Comparison of ENCODE assay signal across 15 cellular contexts in genomic region chr2:23291274-23291673, GRCh38.
"Had no signal": no experiment of that assay in that cellular context is flagged by ENCODE, and none has a peak within 500 bp of the region (broad histone marks: within the 10 kb centered on the region; RNA-seq: fewer than 3 reads in every experiment).

No MANE protein-coding gene starts in this region.

- H3K4me3 Mint-ChIP-seq: activated CD4-positive, alpha-beta memory T cell treated with anti-CD3 and anti-CD28 coated beads, Interleukin-2, amount 10 ng/mL, durations not matched to agents 7 days and 5 days; activated naive CD4-positive, alpha-beta T cell treated with anti-CD3 and anti-CD28 coated beads for 36 hours; activated T-helper 1 cell treated with anti-CD3 and anti-CD28 coated beads, Interleukin-12 subunit alpha, Interleukin-12 subunit beta, Interleukin-2, Interleukin-4 antibody, amounts not matched to agents 30 ng/mL and 10 ng/mL and 1 ng/mL, durations not matched to agents 14 hours and 24 hours and 36 hours; nephron progenitor cell; T-helper 2 cell treated with Interferon-gamma antibody and Interleukin-4, amounts not matched to agents 5 μg/mL and 100 μg/mL, for 36 hours had no signal

- H3K4me1 Mint-ChIP-seq: activated CD4-positive, alpha-beta memory T cell treated with anti-CD3 and anti-CD28 coated beads, Interleukin-2, amount 10 ng/mL, durations not matched to agents 7 days and 5 days had no signal

- H3K27me3 Mint-ChIP-seq: activated CD4-positive, alpha-beta memory T cell treated with anti-CD3 and anti-CD28 coated beads, Interleukin-2, amount 10 ng/mL, durations not matched to agents 7 days and 5 days had no signal

- H3K4me3 ChIP-seq: adrenal gland, colonic mucosa, thyroid gland, vagina had no signal

- H3K9me3 ChIP-seq: adrenal gland, colonic mucosa, thyroid gland, vagina had no signal

- H3K9me3 Mint-ChIP-seq: activated CD4-positive, alpha-beta memory T cell treated with anti-CD3 and anti-CD28 coated beads, Interleukin-2, amount 10 ng/mL, durations not matched to agents 7 days and 5 days; activated naive CD4-positive, alpha-beta T cell treated with anti-CD3 and anti-CD28 coated beads for 36 hours; activated T-helper 1 cell treated with anti-CD3 and anti-CD28 coated beads, Interleukin-12 subunit alpha, Interleukin-12 subunit beta, Interleukin-2, Interleukin-4 antibody, amounts not matched to agents 30 ng/mL and 10 ng/mL and 1 ng/mL, durations not matched to agents 14 hours and 24 hours and 36 hours; nephron progenitor cell; T-helper 2 cell treated with Interferon-gamma antibody and Interleukin-4, amounts not matched to agents 5 μg/mL and 100 μg/mL, for 36 hours had no signal

- DNase-seq: activated CD4-positive, alpha-beta memory T cell treated with anti-CD3 and anti-CD28 coated beads, Interleukin-2, amount 10 ng/mL, durations not matched to agents 7 days and 5 days; activated CD8-positive, alpha-beta memory T cell treated with anti-CD3 and anti-CD28 coated beads, Interleukin-2, amount 50 U/mL, for 4 hours; activated naive CD4-positive, alpha-beta T cell treated with anti-CD3 and anti-CD28 coated beads for 36 hours; adrenal gland; caudate nucleus; colonic mucosa; effector memory CD4-positive, alpha-beta T cell; nephron progenitor cell; small intestine; SW 1271; thyroid gland had no signal

- H3K27ac ChIP-seq: adrenal gland, colonic mucosa, epithelial cell of prostate, thyroid gland, vagina had no signal

- H3K27me3 ChIP-seq: adrenal gland, colonic mucosa, thyroid gland, vagina had no signal

- H3K27ac Mint-ChIP-seq: activated CD4-positive, alpha-beta memory T cell treated with anti-CD3 and anti-CD28 coated beads, Interleukin-2, amount 10 ng/mL, durations not matched to agents 7 days and 5 days; activated naive CD4-positive, alpha-beta T cell treated with anti-CD3 and anti-CD28 coated beads for 36 hours; activated T-helper 1 cell treated with anti-CD3 and anti-CD28 coated beads, Interleukin-12 subunit alpha, Interleukin-12 subunit beta, Interleukin-2, Interleukin-4 antibody, amounts not matched to agents 30 ng/mL and 10 ng/mL and 1 ng/mL, durations not matched to agents 14 hours and 24 hours and 36 hours; nephron progenitor cell; T-helper 2 cell treated with Interferon-gamma antibody and Interleukin-4, amounts not matched to agents 5 μg/mL and 100 μg/mL, for 36 hours had no signal

- H3K4me1 ChIP-seq: adrenal gland, colonic mucosa had no signal

- H3K36me3 ChIP-seq: adrenal gland, colonic mucosa, thyroid gland, vagina had no signal
